Comparison of ENCODE assay signal across 15 cellular contexts in genomic region chr3:72339750-72340025, GRCh38.
DNase-seq lines count a peak whose midpoint lies in the region; ATAC-seq and TF ChIP-seq lines count a peak whose summit lies in the region.
"Had no signal": no experiment of that assay in that cellular context is flagged by ENCODE, and none has a peak within 500 bp of the region (broad histone marks: within the 10 kb centered on the region; RNA-seq: fewer than 3 reads in every experiment).

No MANE protein-coding gene starts in this region.

- no peak overlapping the region for H3K27ac Mint-ChIP-seq in activated naive CD4-positive, alpha-beta T cell treated with anti-CD3 and anti-CD28 coated beads, Interleukin-2, amount 50 U/mL, for 72 hours
- H3K27ac Mint-ChIP-seq in type B pancreatic cell: no peak overlapping the region
- H3K27ac Mint-ChIP-seq: stimulated activated naive CD8-positive, alpha-beta T cell treated with anti-CD3 and anti-CD28 coated beads, Interleukin-15, Interleukin-2, amounts not matched to agents 100 ng/mL and 50 ng/mL, for 24 hours had no signal

- H3K9me2 ChIP-seq in GM23248 (ENCODE audit: insufficient read depth) (no peaks in the 10 kb centered on the region), hepatocyte (replicated peaks; ENCODE audit: insufficient read depth) (no peaks in the 10 kb centered on the region)

- WGBS in GM23248 (ENCODE audit: low coverage in 1 of 2, low lambda C conversion rate in 2 of 2, missing lambda C conversion rate in 2 of 2), 2 experiments: 68 to 70% methylated on average over 4 of the region's 4 CpGs
- 45% methylated on average over 4 of the region's 4 CpGs for WGBS in hepatocyte (ENCODE audit: low lambda C conversion rate, missing lambda C conversion rate)

- peak overlapping the region; percentile 37; the same call in 1 of the 2 replicates for H3K9ac ChIP-seq in GM23248
- peak overlapping the region; percentile 53 for H3K9ac ChIP-seq in skeletal muscle satellite cell (ENCODE audit: low read depth, low read length)

- peaks cover 3% of the 10 kb centered on the region for H3K27me3 Mint-ChIP-seq in type B pancreatic cell
- H3K27me3 Mint-ChIP-seq: stimulated activated naive CD8-positive, alpha-beta T cell treated with anti-CD3 and anti-CD28 coated beads, Interleukin-15, Interleukin-2, amounts not matched to agents 100 ng/mL and 50 ng/mL, for 24 hours had no signal

- in situ Hi-C loops in GM23248 (cut with MboI): no loop called here

- H3K79me2 ChIP-seq in GM23248 (ENCODE audit: insufficient read depth) (no peaks in the 10 kb centered on the region), hepatocyte (no peaks in the 10 kb centered on the region)

- H3K36me3 ChIP-seq in GM23248 (ENCODE audit: low read depth) (no peaks in the 10 kb centered on the region), RWPE2 (ENCODE audit: low read depth) (no peaks in the 10 kb centered on the region), hepatocyte (replicated peaks; ENCODE audit: insufficient read depth, low read depth) (no peaks in the 10 kb centered on the region), skeletal muscle satellite cell (ENCODE audit: insufficient read depth, low read length) (no peaks in the 10 kb centered on the region), BE2C (no peaks in the 10 kb centered on the region)
- H3K36me3 ChIP-seq: neutrophil had no signal

- TF ChIP-seq CTCF in RWPE2 (IDR thresholded peaks at IDR 0.05; ENCODE audit: poor library complexity, severe bottlenecking) (no peak), hepatocyte (IDR thresholded peaks at IDR 0.05; ENCODE audit: poor library complexity) (no peak), BE2C (IDR thresholded peaks at IDR 0.05; ENCODE audit: low read depth, low read length) (no peak), type B pancreatic cell (conservative IDR thresholded peaks at IDR 0.05) (no peak)

- peaks cover 14% of the 10 kb centered on the region for H3K4me1 ChIP-seq in GM23248 (ENCODE audit: insufficient read depth)
- H3K4me1 ChIP-seq in RWPE2 (ENCODE audit: insufficient read depth, poor library complexity, severe bottlenecking): peaks cover 20% of the 10 kb centered on the region
- H3K4me1 ChIP-seq in hepatocyte (ENCODE audit: insufficient read depth): peaks cover 34% of the 10 kb centered on the region
- peaks cover 39% of the 10 kb centered on the region for H3K4me1 ChIP-seq in skeletal muscle satellite cell (ENCODE audit: control insufficient read depth, insufficient read depth, low read length)
- peaks cover 30% of the 10 kb centered on the region for H3K4me1 ChIP-seq in BE2C

- peaks cover 22% of the 10 kb centered on the region for H3F3A ChIP-seq in GM23248 (ENCODE audit: insufficient read depth)

- H3K4me1 Mint-ChIP-seq in type B pancreatic cell (ENCODE audit: unreplicated experiment): peaks cover 22% of the 10 kb centered on the region

- H3K9me3 Mint-ChIP-seq in activated naive CD4-positive, alpha-beta T cell treated with anti-CD3 and anti-CD28 coated beads, Interleukin-2, amount 50 U/mL, for 72 hours: no peaks in the 10 kb centered on the region
- no peaks in the 10 kb centered on the region for H3K9me3 Mint-ChIP-seq in type B pancreatic cell
- H3K9me3 Mint-ChIP-seq: stimulated activated naive CD8-positive, alpha-beta T cell treated with anti-CD3 and anti-CD28 coated beads, Interleukin-15, Interleukin-2, amounts not matched to agents 100 ng/mL and 50 ng/mL, for 24 hours had no signal

- H4K20me1 ChIP-seq in GM23248 (ENCODE audit: insufficient read depth): no peaks in the 10 kb centered on the region
- no peaks in the 10 kb centered on the region for H4K20me1 ChIP-seq in hepatocyte (ENCODE audit: insufficient read depth, poor library complexity, severe bottlenecking)

- no peaks in the 10 kb centered on the region for H3K36me3 Mint-ChIP-seq in activated naive CD4-positive, alpha-beta T cell treated with anti-CD3 and anti-CD28 coated beads, Interleukin-2, amount 50 U/mL, for 72 hours
- H3K36me3 Mint-ChIP-seq in type B pancreatic cell: no peaks in the 10 kb centered on the region

- H3K4me3 ChIP-seq in GM23248 (no peak overlapping the region), RWPE2 (ENCODE audit: severe bottlenecking) (no peak overlapping the region), hepatocyte (no peak overlapping the region), skeletal muscle satellite cell (ENCODE audit: low read length) (peak overlapping the region; percentile 6), BE2C (ENCODE audit: low read depth, low read length) (no peak overlapping the region)

- H3K4me2 ChIP-seq in GM23248 (ENCODE audit: unreplicated experiment) (no peak overlapping the region), hepatocyte (no peak overlapping the region), skeletal muscle satellite cell (ENCODE audit: low read length) (peak overlapping the region; percentile 21)

- no peak for ATAC-seq in RWPE2 (ENCODE audit: low read depth)
- ATAC-seq in activated naive CD4-positive, alpha-beta T cell treated with anti-CD3 and anti-CD28 coated beads, Interleukin-2, amount 50 U/mL, for 72 hours: no peak

- H3K9me3 ChIP-seq in GM23248 (ENCODE audit: low read depth): no peaks in the 10 kb centered on the region
- H3K9me3 ChIP-seq in RWPE2 (ENCODE audit: severe bottlenecking): no peaks in the 10 kb centered on the region
- H3K9me3 ChIP-seq in hepatocyte (ENCODE audit: low read depth): no peaks in the 10 kb centered on the region
- H3K9me3 ChIP-seq in skeletal muscle satellite cell (replicated peaks; ENCODE audit: low read length): peaks cover 12% of the 10 kb centered on the region
- 0 out of 2 replicates have a peak, but pooled peaks cover 3% of the 10 kb centered on the region for H3K9me3 ChIP-seq in BE2C
- H3K9me3 ChIP-seq: neutrophil had no signal

- H3K27ac ChIP-seq in GM23248 (peak overlapping the region; percentile 92), RWPE2 (ENCODE audit: poor library complexity, severe bottlenecking) (peak overlapping the region; percentile 92), hepatocyte (peak overlapping the region; percentile 34)
- H3K27ac ChIP-seq: neutrophil had no signal

- no peak overlapping the region for H2AFZ ChIP-seq in GM23248
- H2AFZ ChIP-seq in hepatocyte: no peak overlapping the region

- H3K27me3 ChIP-seq in GM23248 (replicated peaks; ENCODE audit: insufficient read depth) (no peaks in the 10 kb centered on the region), RWPE2 (ENCODE audit: insufficient read depth, poor library complexity, severe bottlenecking) (no peaks in the 10 kb centered on the region), hepatocyte (no peaks in the 10 kb centered on the region), skeletal muscle satellite cell (ENCODE audit: control insufficient read depth, insufficient read depth, low read length) (no peaks in the 10 kb centered on the region), BE2C (no peaks in the 10 kb centered on the region)
- H3K27me3 ChIP-seq: neutrophil had no signal

- no peak for DNase-seq in GM23248
- DNase-seq in RWPE2 (ENCODE audit: low spot score): no peak
- no peak for DNase-seq in hepatocyte (ENCODE audit: low spot score)
- no peak for DNase-seq in activated naive CD4-positive, alpha-beta T cell treated with anti-CD3 and anti-CD28 coated beads, Interleukin-2, amount 50 U/mL, for 72 hours (ENCODE audit: low spot score in 2 of 2)
- DNase-seq in BE2C: no peak
- no peak for DNase-seq in type B pancreatic cell (ENCODE audit: extremely low spot score, unreplicated experiment)
- no peak for DNase-seq in UCSD-AML1 (lab: John Stamatoyannopoulos, UW; ENCODE audit: unreplicated experiment)
- DNase-seq: NCI-H1092 treated with DMSO at 0.1 percent for 48 hours, NCI-H2081, NCI-H510A, retina, T-helper 9 cell had no signal

- H3K4me3 Mint-ChIP-seq in type B pancreatic cell: no peak overlapping the region
- H3K4me3 Mint-ChIP-seq: stimulated activated naive CD8-positive, alpha-beta T cell treated with anti-CD3 and anti-CD28 coated beads, Interleukin-15, Interleukin-2, amounts not matched to agents 100 ng/mL and 50 ng/mL, for 24 hours had no signal

Comparison
In these comparisons a context has a peak if more than half of its experiments do, and no peak if none do; other contexts are left out.
1. H3K27ac ChIP-seq: peak in every context shown above with its lines; median percentile 92 in GM23248; 92 in RWPE2; 34 in hepatocyte.